9 cellular contexts compared by ENCODE assay signal in genomic region chr9:124267271-124267807, GRCh38. TPM values are rescaled to one million over a fixed set of nuclear protein-coding genes. Genes with fewer than 3 reads are reported as not detected.
DNase-seq lines count a peak whose midpoint lies in the region; ATAC-seq lines count a peak whose summit lies in the region.
"Had no signal": no experiment of that assay in that cellular context is flagged by ENCODE, and none has a peak within 500 bp of the region (broad histone marks: within the 10 kb centered on the region; RNA-seq: fewer than 3 reads in every experiment).

No MANE protein-coding gene starts in this region.

- peak overlapping the region; percentile 29 for H3K27ac Mint-ChIP-seq in activated naive CD4-positive, alpha-beta T cell treated with anti-CD3 and anti-CD28 coated beads, Interleukin-2, amount 10 ng/mL, durations not matched to agents 7 days and 5 days
- H3K27ac Mint-ChIP-seq in activated naive CD4-positive, alpha-beta T cell treated with anti-CD3 and anti-CD28 coated beads, Interleukin-2, amount 50 U/mL, for 72 hours = no peak overlapping the region
- H3K27ac Mint-ChIP-seq in T-helper 17 cell = no peak overlapping the region

- CTCF ChIA-PET in activated naive CD4-positive, alpha-beta T cell treated with anti-CD3 and anti-CD28 coated beads, Interleukin-2, amount 10 ng/mL, durations not matched to agents 7 days and 5 days (lab: Charles Lee) = no interaction called here

- H3K9me3 ChIP-seq in T-helper 17 cell (ENCODE audit: control insufficient read depth, low read length, poor library complexity, severe bottlenecking) = no peaks in the 10 kb centered on the region

- H3K9me3 Mint-ChIP-seq in activated naive CD4-positive, alpha-beta T cell treated with anti-CD3 and anti-CD28 coated beads, Interleukin-2, amount 10 ng/mL, durations not matched to agents 7 days and 5 days = no peaks in the 10 kb centered on the region
- H3K9me3 Mint-ChIP-seq in activated naive CD4-positive, alpha-beta T cell treated with anti-CD3 and anti-CD28 coated beads, Interleukin-2, amount 50 U/mL, for 72 hours = no peaks in the 10 kb centered on the region

- intact Hi-C loops in left cardiac atrium (cut with DNase I) = no loop called here

- H3K36me3 Mint-ChIP-seq in activated naive CD4-positive, alpha-beta T cell treated with anti-CD3 and anti-CD28 coated beads, Interleukin-2, amount 10 ng/mL, durations not matched to agents 7 days and 5 days = no peaks in the 10 kb centered on the region
- no peaks in the 10 kb centered on the region for H3K36me3 Mint-ChIP-seq in activated naive CD4-positive, alpha-beta T cell treated with anti-CD3 and anti-CD28 coated beads, Interleukin-2, amount 50 U/mL, for 72 hours
- H3K36me3 Mint-ChIP-seq in T-helper 17 cell (ENCODE audit: low read depth) = no peaks in the 10 kb centered on the region

- DNase-seq in activated naive CD4-positive, alpha-beta T cell treated with anti-CD3 and anti-CD28 coated beads, Interleukin-2, amount 10 ng/mL, durations not matched to agents 7 days and 5 days = no peak
- DNase-seq in activated naive CD4-positive, alpha-beta T cell treated with anti-CD3 and anti-CD28 coated beads, Interleukin-2, amount 50 U/mL, for 72 hours (ENCODE audit: low spot score in 2 of 2) = no peak
- DNase-seq in T-helper 17 cell (no peak), left cardiac atrium (no peak), superior temporal gyrus (ENCODE audit: extremely low spot score) (peak; percentile 35), NCI-H2227 (lab: John Stamatoyannopoulos, UW; ENCODE audit: unreplicated experiment) (no peak)
- DNase-seq in central memory CD4-positive, alpha-beta T cell = no peak
- DNase-seq in activated T-cell treated with anti-CD3 and anti-CD28 coated beads, Interleukin-2, amount 50 U/mL, for 48 hours = no peak
- DNase-seq: DND-41 had no signal

- peaks cover 74% of the 10 kb centered on the region for H3K27me3 Mint-ChIP-seq in activated naive CD4-positive, alpha-beta T cell treated with anti-CD3 and anti-CD28 coated beads, Interleukin-2, amount 10 ng/mL, durations not matched to agents 7 days and 5 days
- H3K27me3 Mint-ChIP-seq in T-helper 17 cell = no peaks in the 10 kb centered on the region

- ATAC-seq in activated naive CD4-positive, alpha-beta T cell treated with anti-CD3 and anti-CD28 coated beads, Interleukin-2, amount 50 U/mL, for 72 hours = no peak
- peak; percentile 27 for ATAC-seq in T-helper 17 cell
- ATAC-seq in left cardiac atrium = peak; percentile 5 to 13

- peaks cover 12% of the 10 kb centered on the region for H3K4me1 Mint-ChIP-seq in activated naive CD4-positive, alpha-beta T cell treated with anti-CD3 and anti-CD28 coated beads, Interleukin-2, amount 10 ng/mL, durations not matched to agents 7 days and 5 days
- H3K4me1 Mint-ChIP-seq in T-helper 17 cell = peaks cover 12% of the 10 kb centered on the region

- H3K4me3 Mint-ChIP-seq in activated naive CD4-positive, alpha-beta T cell treated with anti-CD3 and anti-CD28 coated beads, Interleukin-2, amount 10 ng/mL, durations not matched to agents 7 days and 5 days = no peak overlapping the region
- no peak overlapping the region for H3K4me3 Mint-ChIP-seq in T-helper 17 cell

RNA-seq across cellular contexts. Expression of gene NEK6, which starts 9.6 kb away (rescaled TPM):
- total RNA-seq in activated naive CD4-positive, alpha-beta T cell treated with anti-CD3 and anti-CD28 coated beads, Interleukin-2, amount 50 U/mL, for 72 hours = 1 to 10 TPM; 3.1 to 5.4 TPM
- total RNA-seq in T-helper 17 cell (10 to 100 TPM in 1 of 2 donors, 1 to 10 TPM in 1; 7.8 to 12.7 TPM), left cardiac atrium (10 to 100 TPM; 28.7 to 32.6 TPM)

Comparison
In these comparisons a context has a peak if more than half of its experiments do, and no peak if none do; other contexts are left out.
1. ATAC-seq: peak in T-helper 17 cell (single experiment) and left cardiac atrium (2 of 2); none in activated naive CD4-positive, alpha-beta T cell treated with anti-CD3 and anti-CD28 coated beads, Interleukin-2, amount 50 U/mL, for 72 hours (0 of 2).